ENCODE assay signal across 8 cellular contexts in the genomic region with DNA sequence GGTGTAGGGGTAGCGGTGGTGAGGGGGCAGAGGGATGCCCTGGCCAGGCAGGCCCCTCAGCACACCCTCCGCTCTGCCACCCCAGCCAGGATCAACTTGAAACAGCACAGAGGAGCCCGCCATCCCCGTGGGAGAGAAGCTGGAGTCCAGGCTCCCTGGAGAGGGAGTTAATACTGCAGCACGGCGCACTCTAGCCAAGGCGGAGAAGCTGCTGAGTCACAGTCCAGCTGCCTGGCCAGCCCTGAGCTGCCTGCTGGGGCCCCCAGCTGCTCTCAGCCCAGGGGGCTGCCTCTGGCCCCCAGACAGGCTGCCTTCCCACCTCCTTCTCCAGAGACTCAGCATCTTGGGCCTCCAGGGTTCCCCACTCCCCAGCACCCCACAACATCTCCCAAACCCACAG. TPM values are rescaled to one million over a fixed set of nuclear protein-coding genes. Genes with fewer than 3 reads are reported as not detected.
"Had no signal": no experiment of that assay in that cellular context is flagged by ENCODE, and none has a peak within 500 bp of the region (broad histone marks: within the 10 kb centered on the region; RNA-seq: fewer than 3 reads in every experiment).

No MANE protein-coding gene starts in this region.

RNA-seq across cellular contexts. Expression of a gene that starts 36.6 kb away (rescaled TPM):
- total RNA-seq: osteoblast, progenitor cell of endocrine pancreas, smooth muscle cell, suprapubic skin, transverse colon, uterus had no signal
- polyA plus RNA-seq: naive thymus-derived CD4-positive, alpha-beta T cell; neural cell; smooth muscle cell had no signal
